ENCODE assay signal across 31 cellular contexts in the genomic region with DNA sequence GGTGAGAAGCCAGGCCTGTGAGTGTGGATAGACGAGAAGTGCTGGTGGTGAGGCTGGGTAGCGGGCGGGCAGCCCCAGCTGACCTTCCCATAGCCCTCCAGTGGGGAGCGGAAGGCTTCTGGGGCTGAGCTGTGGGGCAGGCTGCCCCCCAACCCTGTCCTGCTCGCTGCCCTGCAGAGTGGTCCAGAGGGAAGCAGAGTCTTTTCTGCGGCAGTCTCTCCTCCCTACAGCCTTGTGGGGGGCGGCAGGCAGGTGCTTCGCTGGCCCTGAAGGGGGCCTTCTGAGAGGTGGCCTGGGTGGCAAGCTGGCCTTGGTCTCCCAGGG. TPM values are rescaled to one million over a fixed set of nuclear protein-coding genes. Genes with fewer than 3 reads are reported as not detected.
"Had no signal": no experiment of that assay in that cellular context is flagged by ENCODE, and none has a peak within 500 bp of the region (broad histone marks: within the 10 kb centered on the region; RNA-seq: fewer than 3 reads in every experiment).

No MANE protein-coding gene starts in this region.

- H3K4me3 ChIP-seq: stomach, suprapubic skin, testis, thoracic aorta, thyroid gland, tibial artery, tibial nerve, transverse colon, upper lobe of right lung, uterus, vagina had no signal

- H3K36me3 ChIP-seq: thoracic aorta, thyroid gland, transverse colon, upper lobe of right lung, uterus had no signal

- FAIRE-seq: urothelium cell line had no signal

- H3K4me1 ChIP-seq: testis, thyroid gland, upper lobe of right lung, uterus had no signal

- H3K9me3 ChIP-seq: stomach, suprapubic skin, testis, thoracic aorta, thyroid gland, tibial artery, tibial nerve, transverse colon, upper lobe of right lung, uterus, vagina had no signal

- H3K27ac ChIP-seq: stomach, suprapubic skin, testis, thoracic aorta, thyroid gland, tibial artery, tibial nerve, transverse colon, upper lobe of right lung, uterus, vagina had no signal

- ATAC-seq: stimulated activated effector memory CD8-positive, alpha-beta T cell treated with anti-CD3 and anti-CD28 coated beads, Interleukin-12 subunit alpha, Interleukin-12 subunit beta, amount 100 ng/mL, for 72 hours; stimulated activated memory B cell treated with anti-CD40 and anti-IgM and Interleukin-4, amounts not matched to agents 10 μg/mL and 1 μg/mL and 100 μg/mL, for 72 hours; stimulated activated naive B cell treated with anti-CD40 and anti-IgM and Interleukin-4, amounts not matched to agents 10 μg/mL and 1 μg/mL and 100 μg/mL, for 72 hours; stimulated activated naive CD8-positive, alpha-beta T cell treated with anti-CD3 and anti-CD28 coated beads, Interleukin-15, amount 100 ng/mL, for 72 hours; stimulated activated naive CD8-positive, alpha-beta T cell treated with anti-CD3 and anti-CD28 coated beads, Interleukin-15, Interleukin-2, amounts not matched to agents 100 U/mL and 50 U/mL, for 24 hours; upper lobe of right lung had no signal

- H3K27me3 ChIP-seq: stomach, suprapubic skin, testis, thyroid gland, tibial artery, tibial nerve, upper lobe of right lung, uterus, vagina had no signal

- DNase-seq: stimulated activated CD4-positive, alpha-beta T cell treated with anti-CD3 and anti-CD28 coated beads, Interleukin-2, amount 100 ng/mL, for 48 hours; stimulated activated CD4-positive, alpha-beta T cell treated with anti-CD3 and anti-CD28 coated beads, Interleukin-4, amount 100 ng/mL, for 1 hour; stimulated activated CD4-positive, alpha-beta T cell treated with anti-CD3 and anti-CD28 coated beads, Interleukin-4, amount 100 ng/mL, for 24 hours; stimulated activated CD4-positive, alpha-beta T cell treated with anti-CD3 and anti-CD28 coated beads, Interleukin-4, amount 100 ng/mL, for 4 hours; stimulated activated CD8-positive, alpha-beta memory T cell treated with anti-CD3 and anti-CD28 coated beads, Interleukin-4, amount 100 ng/mL, for 48 hours; stimulated activated naive B cell treated with anti-CD40 and anti-IgM and Interleukin-4, amounts not matched to agents 10 μg/mL and 1 μg/mL and 100 μg/mL, for 72 hours; stimulated activated naive CD4-positive, alpha-beta T cell; stimulated activated naive CD4-positive, alpha-beta T cell treated with Interleukin-2 at 50 U/mL for 16 hours; stimulated activated naive CD8-positive, alpha-beta T cell treated with anti-CD3 and anti-CD28 coated beads, Interleukin-15, amount 100 ng/mL, for 72 hours; stimulated activated naive CD8-positive, alpha-beta T cell treated with anti-CD3 and anti-CD28 coated beads, Interleukin-15, Interleukin-2, amounts not matched to agents 100 U/mL and 50 U/mL, for 24 hours; stomach; substantia nigra; testis; thyroid gland; tibial artery; transverse colon; trophoblast cell; upper lobe of right lung; uterus had no signal

RNA-seq across cellular contexts. Expression of a gene that starts 8.7 kb away (rescaled TPM):
- total RNA-seq: stomach, subcutaneous adipose tissue, suprapubic skin, temporal lobe, thoracic aorta, thyroid gland, tibial nerve, transverse colon, upper lobe of right lung, ureter, urinary bladder, uterus, vagina had no signal
- polyA plus RNA-seq: thymus, urinary bladder had no signal

RNA-seq across cellular contexts. Expression of a gene that starts 14.0 kb away (rescaled TPM):
- total RNA-seq: stomach, subcutaneous adipose tissue, suprapubic skin, temporal lobe, thoracic aorta, tibial nerve, transverse colon, upper lobe of right lung, ureter, urinary bladder, uterus, vagina had no signal
- polyA plus RNA-seq: stomach, urinary bladder had no signal
